Comparison of ENCODE assay signal across 28 cellular contexts in genomic region chr5:2353871-2354440, GRCh38.
"Had no signal": no experiment of that assay in that cellular context is flagged by ENCODE, and none has a peak within 500 bp of the region (broad histone marks: within the 10 kb centered on the region; RNA-seq: fewer than 3 reads in every experiment).

No MANE protein-coding gene starts in this region.

- H3K27me3 Mint-ChIP-seq: natural killer cell treated with Interleukin-12 subunit alpha and Interleukin-12 subunit beta and Interleukin-15 and Interleukin-18, amount 100 ng/mL, for 72 hours had no signal

- H3K27me3 ChIP-seq: foreskin keratinocyte, gastroesophageal sphincter, heart left ventricle, thyroid gland had no signal

- H3K27ac ChIP-seq: dorsolateral prefrontal cortex, epithelial cell of prostate, foreskin keratinocyte, gastroesophageal sphincter, heart left ventricle, parathyroid adenoma, thyroid gland had no signal

- H3K27ac Mint-ChIP-seq: endodermal cell; immature natural killer cell; memory B cell; natural killer cell treated with Interleukin-12 subunit alpha and Interleukin-12 subunit beta and Interleukin-15 and Interleukin-18, amount 100 ng/mL, for 72 hours; progenitor cell of endocrine pancreas; stimulated activated naive CD8-positive, alpha-beta T cell treated with anti-CD3 and anti-CD28 coated beads, Interleukin-15, amount 100 ng/mL, for 72 hours had no signal

- ATAC-seq: esophagus mucosa; foreskin keratinocyte; gastroesophageal sphincter; heart left ventricle; left ventricle myocardium superior; natural killer cell treated with Interleukin-12 subunit alpha and Interleukin-12 subunit beta and Interleukin-15 and Interleukin-18, amount 100 ng/mL, for 72 hours; sciatic nerve; stimulated activated naive CD8-positive, alpha-beta T cell treated with anti-CD3 and anti-CD28 coated beads, Interleukin-15, amount 100 ng/mL, for 72 hours had no signal

- H3K9me3 ChIP-seq: thyroid gland had no signal

- H3K36me3 Mint-ChIP-seq: immature natural killer cell; memory B cell; natural killer cell treated with Interleukin-12 subunit alpha and Interleukin-12 subunit beta and Interleukin-15 and Interleukin-18, amount 100 ng/mL, for 72 hours had no signal

- H3K4me1 Mint-ChIP-seq: endodermal cell; immature natural killer cell; memory B cell; stimulated activated naive CD8-positive, alpha-beta T cell treated with anti-CD3 and anti-CD28 coated beads, Interleukin-15, amount 100 ng/mL, for 72 hours had no signal

- H3K36me3 ChIP-seq: gastroesophageal sphincter, heart left ventricle, thyroid gland had no signal

- H3K4me1 ChIP-seq: foreskin keratinocyte, gastroesophageal sphincter, heart left ventricle, parathyroid adenoma, thyroid gland had no signal

- H3K4me3 ChIP-seq: dorsolateral prefrontal cortex, gastroesophageal sphincter, heart left ventricle, lung, smooth muscle cell, thyroid gland had no signal

- H3K4me3 Mint-ChIP-seq: endodermal cell; immature natural killer cell; memory B cell; natural killer cell treated with Interleukin-12 subunit alpha and Interleukin-12 subunit beta and Interleukin-15 and Interleukin-18, amount 100 ng/mL, for 72 hours; neural crest cell; stimulated activated naive CD8-positive, alpha-beta T cell treated with anti-CD3 and anti-CD28 coated beads, Interleukin-15, amount 100 ng/mL, for 72 hours had no signal

- H3K9ac ChIP-seq: parathyroid adenoma had no signal

- DNase-seq: dorsolateral prefrontal cortex; effector CD8-positive, alpha-beta T cell; endodermal cell; foreskin keratinocyte; heart left ventricle; hypothalamus; immature natural killer cell; islet precursor cell; left ventricle myocardium superior; stimulated activated CD4-positive, alpha-beta T cell treated with anti-CD3 and anti-CD28 coated beads, Interleukin-12 subunit alpha, Interleukin-12 subunit beta, amount 100 ng/mL, for 4 hours; stimulated activated CD4-positive, alpha-beta T cell treated with anti-CD3 and anti-CD28 coated beads, Interleukin-1b, Interleukin-23, amount 100 ng/mL, for 48 hours; stimulated activated CD4-positive, alpha-beta T cell treated with anti-CD3 and anti-CD28 coated beads, Interleukin-4, amount 100 ng/mL, for 1 hour; stimulated activated CD8-positive, alpha-beta memory T cell treated with anti-CD3 and anti-CD28 coated beads, Interleukin-4, amount 100 ng/mL, for 48 hours; stimulated activated naive CD4-positive, alpha-beta T cell; stimulated activated naive CD8-positive, alpha-beta T cell treated with anti-CD3 and anti-CD28 coated beads, Interleukin-15, amount 100 ng/mL, for 72 hours; thyroid gland; trophoblast cell had no signal
